ENCODE assay signal across 17 cellular contexts in genomic region chr6:36924131-36924530, GRCh38. TPM values are rescaled to one million over a fixed set of nuclear protein-coding genes. Genes with fewer than 3 reads are reported as not detected.
DNase-seq lines count a peak whose midpoint lies in the region; ATAC-seq and TF ChIP-seq lines count a peak whose summit lies in the region.
"Had no signal": no experiment of that assay in that cellular context is flagged by ENCODE, and none has a peak within 500 bp of the region (broad histone marks: within the 10 kb centered on the region; RNA-seq: fewer than 3 reads in every experiment).

No MANE protein-coding gene starts in this region.

- TF ChIP-seq CTCF in AG10803 (conservative IDR thresholded peaks at IDR 0.05; ENCODE audit: low read length), result no peak

- ATAC-seq in GM18858 (IDR thresholded peaks at IDR 0.05; ENCODE audit: unreplicated experiment), result no peak
- no peak for ATAC-seq in GM21381 (IDR thresholded peaks at IDR 0.05; ENCODE audit: unreplicated experiment)
- ATAC-seq: right cardiac atrium, WTC11 had no signal

- 48% methylated on average over 4 of the region's 4 CpGs for WGBS in mesenchymal stem cell

- H3K18ac ChIP-seq in mesenchymal stem cell (ENCODE audit: low read depth in 1 of 2, low read length in 2 of 2), result no peak overlapping the region

- H3K79me1 ChIP-seq in mesenchymal stem cell (replicated peaks; ENCODE audit: low read length, poor library complexity, severe bottlenecking), result no peaks in the 10 kb centered on the region

- no peak overlapping the region for H2AFZ ChIP-seq in mesenchymal stem cell (ENCODE audit: low read depth, low read length)

- no peaks in the 10 kb centered on the region for H3K9me3 ChIP-seq in mesenchymal stem cell (ENCODE audit: control insufficient read depth, low read length)
- H3K9me3 ChIP-seq: neutrophil had no signal

- H4K8ac ChIP-seq in mesenchymal stem cell (ENCODE audit: low read length), result no peak overlapping the region

- no peak overlapping the region for H2BK12ac ChIP-seq in mesenchymal stem cell (ENCODE audit: low read length in 2 of 2)

- no peak overlapping the region for H2BK120ac ChIP-seq in mesenchymal stem cell (ENCODE audit: low read depth, low read length)

- H3K36me3 ChIP-seq in mesenchymal stem cell (ENCODE audit: control insufficient read depth in 1 of 2, insufficient read depth in 2 of 2, low read depth in 1 of 2, low read length in 2 of 2), result peaks cover 20 to 50% of the 10 kb centered on the region in 2 experiments

- H2AK5ac ChIP-seq in mesenchymal stem cell (ENCODE audit: low read length, severe bottlenecking), result no peak overlapping the region

- H2BK5ac ChIP-seq in mesenchymal stem cell (ENCODE audit: low read depth, low read length, poor library complexity, severe bottlenecking), result no peak overlapping the region

- H3K4ac ChIP-seq in mesenchymal stem cell (ENCODE audit: low read depth in 1 of 2, low read length in 2 of 2), result no peak overlapping the region

- no peak overlapping the region for H3K14ac ChIP-seq in mesenchymal stem cell (ENCODE audit: low read length in 2 of 2)

- no peaks in the 10 kb centered on the region for H3K27me3 ChIP-seq in mesenchymal stem cell (ENCODE audit: control insufficient read depth in 1 of 2, insufficient read depth in 1 of 2, low read length in 2 of 2)
- H3K27me3 ChIP-seq: neutrophil had no signal

- H3K27ac ChIP-seq in mesenchymal stem cell (ENCODE audit: low read length, poor library complexity, severe bottlenecking), result no peak overlapping the region
- H3K27ac ChIP-seq: neutrophil, RWPE1 had no signal

- H4K91ac ChIP-seq in mesenchymal stem cell (ENCODE audit: low read length), result no peak overlapping the region

- no peak overlapping the region for H2BK15ac ChIP-seq in mesenchymal stem cell (ENCODE audit: low read depth, poor library complexity, severe bottlenecking)

- DNase-seq in AG10803 (ENCODE audit: low read depth) (peak; percentile 49), ELF-1 (ENCODE audit: low read depth, low spot score) (peak; percentile 14), amniotic epithelial cell (ENCODE audit: low read depth) (peak; percentile 61), mesenchymal stem cell (peak; percentile 25), Kasumi-1 (lab: John Stamatoyannopoulos, UW) (no peak), nucleus accumbens (lab: John Stamatoyannopoulos, UW) (no peak)
- DNase-seq: activated CD8-positive, alpha-beta memory T cell treated with anti-CD3 and anti-CD28 coated beads, Interleukin-2, amount 50 U/mL, for 4 hours; COR-L47; hypothalamus; kidney glomerular epithelial cell; NCI-H1930; right cardiac atrium had no signal

- H3K4me1 ChIP-seq in mesenchymal stem cell (ENCODE audit: control insufficient read depth, insufficient read depth, low read depth, low read length), result peaks cover 26% of the 10 kb centered on the region

- peak overlapping the region; percentile 40 for H3K4me2 ChIP-seq in mesenchymal stem cell (ENCODE audit: low read length, poor library complexity, severe bottlenecking)

- H3K9ac ChIP-seq in mesenchymal stem cell (ENCODE audit: low read length), result no peak overlapping the region

- no peak overlapping the region for H3K23ac ChIP-seq in mesenchymal stem cell (ENCODE audit: low read length in 2 of 2)

- H3K4me3 ChIP-seq in AG10803 (ENCODE audit: low read length) (no peak overlapping the region), mesenchymal stem cell (ENCODE audit: insufficient read depth in 1 of 2, low read depth in 1 of 2, low read length in 2 of 2) (no peak overlapping the region)

RNA-seq across cellular contexts. Expression of gene PI16, which starts 30.4 kb away (rescaled TPM):
- polyA plus RNA-seq in mesenchymal stem cell (2013, experiment 1 of 2), result not detected
- polyA plus RNA-seq in mesenchymal stem cell (2013, experiment 2 of 2), result not detected

RNA-seq across cellular contexts. Expression of gene C6orf89, which starts 38.4 kb away (rescaled TPM):
- polyA plus RNA-seq in mesenchymal stem cell (2013, experiment 1 of 2), result 42.2 TPM
- 44.0 TPM for polyA plus RNA-seq in mesenchymal stem cell (2013, experiment 2 of 2)

RNA-seq across cellular contexts. Expression of gene PPIL1, which starts 49.5 kb away (rescaled TPM):
- 33.0 TPM for polyA plus RNA-seq in mesenchymal stem cell (2013, experiment 1 of 2)
- 34.8 TPM for polyA plus RNA-seq in mesenchymal stem cell (2013, experiment 2 of 2)

Comparison
In these comparisons a context has a peak if more than half of its experiments do, and no peak if none do; other contexts are left out.
1. DNase-seq: peak in AG10803 (single experiment), ELF-1 (single experiment), amniotic epithelial cell (single experiment) and mesenchymal stem cell (single experiment); none in Kasumi-1 (0 of 2) and nucleus accumbens (0 of 56).